In genomic region chr2:64260817-64261216, GRCh38 we compare ENCODE assay signal across 8 cellular contexts.
DNase-seq lines count a peak whose midpoint lies in the region; ATAC-seq lines count a peak whose summit lies in the region.

No MANE protein-coding gene starts in this region.

- no peaks in the 10 kb centered on the region for H3K27me3 Mint-ChIP-seq in natural killer cell treated with Interleukin-12 subunit alpha and Interleukin-12 subunit beta and Interleukin-15 and Interleukin-18, amount 100 ng/mL, for 72 hours

- peak overlapping the region; percentile 73 to 92 for H3K27ac Mint-ChIP-seq in natural killer cell treated with Interleukin-12 subunit alpha and Interleukin-12 subunit beta and Interleukin-15 and Interleukin-18, amount 100 ng/mL, for 72 hours

- H3K9me3 Mint-ChIP-seq in natural killer cell treated with Interleukin-12 subunit alpha and Interleukin-12 subunit beta and Interleukin-15 and Interleukin-18, amount 100 ng/mL, for 72 hours = no peaks in the 10 kb centered on the region

- peak overlapping the region; percentile 66 for H3K4me3 Mint-ChIP-seq in natural killer cell treated with Interleukin-12 subunit alpha and Interleukin-12 subunit beta and Interleukin-15 and Interleukin-18, amount 100 ng/mL, for 72 hours

- ATAC-seq in GM18867 (IDR thresholded peaks at IDR 0.05; ENCODE audit: unreplicated experiment) (peak; percentile 97), HG02610 (IDR thresholded peaks at IDR 0.05; ENCODE audit: unreplicated experiment) (peak; percentile 93)
- ATAC-seq in natural killer cell treated with Interleukin-12 subunit alpha and Interleukin-12 subunit beta and Interleukin-15 and Interleukin-18, amount 100 ng/mL, for 72 hours = peak; percentile 74 to 89

- peak; percentile 77 for DNase-seq in NOMO-1 treated with dmso at 0.1 percent for 144 hours (lab: John Stamatoyannopoulos, UW; ENCODE audit: unreplicated experiment)
- peak; percentile 88 to 93 for DNase-seq in dermis microvascular lymphatic vessel endothelial cell (ENCODE audit: low read depth in 2 of 2)
- DNase-seq in natural killer cell treated with Interleukin-12 subunit alpha and Interleukin-12 subunit beta and Interleukin-15 and Interleukin-18, amount 100 ng/mL, for 72 hours (ENCODE audit: low spot score) = peak; percentile 68
- no peak for DNase-seq in NCI-H2107 (lab: John Stamatoyannopoulos, UW)
- no peak for DNase-seq in SHP77 treated with DMSO at 0.1 percent for 48 hours (lab: John Stamatoyannopoulos, UW)
- DNase-seq in DMS114 treated with DMSO at 0.1 percent for 48 hours (lab: John Stamatoyannopoulos, UW; ENCODE audit: unreplicated experiment) = no peak

- no peaks in the 10 kb centered on the region for H3K36me3 Mint-ChIP-seq in natural killer cell treated with Interleukin-12 subunit alpha and Interleukin-12 subunit beta and Interleukin-15 and Interleukin-18, amount 100 ng/mL, for 72 hours

- H3K4me1 Mint-ChIP-seq in natural killer cell treated with Interleukin-12 subunit alpha and Interleukin-12 subunit beta and Interleukin-15 and Interleukin-18, amount 100 ng/mL, for 72 hours (ENCODE audit: low read depth in 2 of 2) = peaks cover 7 to 11% of the 10 kb centered on the region in 2 donors

Comparison
In these comparisons a context has a peak if more than half of its experiments do, and no peak if none do; other contexts are left out.
1. DNase-seq: peak in NOMO-1 treated with dmso at 0.1 percent for 144 hours (single experiment), dermis microvascular lymphatic vessel endothelial cell (2 of 2) and natural killer cell treated with Interleukin-12 subunit alpha and Interleukin-12 subunit beta and Interleukin-15 and Interleukin-18, amount 100 ng/mL, for 72 hours (single experiment); none in NCI-H2107 (single experiment), SHP77 treated with DMSO at 0.1 percent for 48 hours (single experiment) and DMS114 treated with DMSO at 0.1 percent for 48 hours (single experiment).
2. Peak in every context shown above with its lines, with median percentiles within 50 percentile points of each other: ATAC-seq.